In genomic region chr21:34029724-34030528, GRCh38 we compare ENCODE assay signal across 8 cellular contexts. TPM values are rescaled to one million over a fixed set of nuclear protein-coding genes. Genes with fewer than 3 reads are reported as not detected.
A peak's percentile ranks its signal among the peaks of the same experiment; 100 is the strongest.
DNase-seq lines count a peak whose midpoint lies in the region; ATAC-seq and TF ChIP-seq lines count a peak whose summit lies in the region.

No MANE protein-coding gene starts in this region.

- CTCF ChIA-PET in AG04450 (lab: Charles Lee), result no interaction called here

- peak; percentile 16 for DNase-seq in AG04450 (ENCODE audit: low read depth, low spot score)
- DNase-seq in SW480 (ENCODE audit: low spot score), result peak; percentile 75
- DNase-seq in body of pancreas, result peak; percentile 14 to 46 (median 28)
- DNase-seq in iPS-NIHi11 (ENCODE audit: low spot score), result peak; percentile 80
- peak; percentile 38 to 53 for DNase-seq in stimulated activated CD4-positive, alpha-beta T cell treated with anti-CD3 and anti-CD28 coated beads, Interleukin-2, amount 100 ng/mL, for 24 hours

- H3K4me3 ChIP-seq in AG04450 (ENCODE audit: low read depth, low read length) (no peak overlapping the region), body of pancreas (no peak overlapping the region)

- H3K36me3 ChIP-seq in body of pancreas (replicated peaks in 1 of 2; ENCODE audit: insufficient read depth in 1 of 2, low read depth in 2 of 2), result no peaks in the 10 kb centered on the region

- H3K27ac ChIP-seq in AG04450 (ENCODE audit: low read depth, low read length) (no peak overlapping the region), body of pancreas (no peak overlapping the region)

- no peak for TF ChIP-seq CTCF in AG04450 (IDR thresholded peaks at IDR 0.05; ENCODE audit: low read depth, low read length)
- no peak for TF ChIP-seq CTCF in body of pancreas (IDR thresholded peaks at IDR 0.05)

- 48 to 54% methylated on average over 13 to 14 of the region's 14 CpGs for WGBS in body of pancreas, 2 donors

- H3K4me1 ChIP-seq in body of pancreas, result no peaks in the 10 kb centered on the region

- H3K9me3 ChIP-seq in AG04450 (ENCODE audit: control insufficient read depth, insufficient read depth, low read length), result peaks cover 4% of the 10 kb centered on the region
- no peaks in the 10 kb centered on the region for H3K9me3 ChIP-seq in body of pancreas

- H3K27me3 ChIP-seq in AG04450 (ENCODE audit: control insufficient read depth, insufficient read depth, low read length), result peaks cover under 1% of the 10 kb centered on the region
- H3K27me3 ChIP-seq in body of pancreas, result no peaks in the 10 kb centered on the region

- POLR2A ChIA-PET in AG04450 (lab: Yijun Ruan, JAX), result no interaction called here

- intact Hi-C loops in body of pancreas (cut with DNase I), result no loop called here

- TF ChIP-seq POLR2A in body of pancreas (IDR thresholded peaks at IDR 0.05), result no peak

- ATAC-seq in GM19035 (IDR thresholded peaks at IDR 0.05; ENCODE audit: unreplicated experiment) (peak; percentile 92), HG03378 (IDR thresholded peaks at IDR 0.05; ENCODE audit: unreplicated experiment) (peak; percentile 94), body of pancreas (peak; percentile 59), HG02623 (IDR thresholded peaks at IDR 0.05; ENCODE audit: unreplicated experiment) (no peak)

RNA-seq across cellular contexts. Expression of gene MRPS6, which starts 43.5 kb away (rescaled TPM):
- 31.4 and 35.8 TPM in 2 replicates for polyA plus RNA-seq in AG04450 (2011; rRNA removed)
- polyA minus RNA-seq in AG04450 (2011; rRNA and poly(A)+ RNA removed), result 10.4 and 14.3 TPM in 2 replicates
- total RNA-seq in body of pancreas, result 10 to 100 TPM in 1 of 2 donors, 1 to 10 TPM in 1; 2.3 to 15.8 TPM

RNA-seq across cellular contexts. Expression of gene SLC5A3, which starts 43.5 kb away (rescaled TPM):
- 7.1 and 9.5 TPM in 2 replicates for polyA plus RNA-seq in AG04450 (2011; rRNA removed)
- 18.4 and 30.6 TPM in 2 replicates for polyA minus RNA-seq in AG04450 (2011; rRNA and poly(A)+ RNA removed)
- 1 to 10 TPM; 7.3 to 7.8 TPM for total RNA-seq in body of pancreas

Comparison
In these comparisons a context has a peak if more than half of its experiments do, and no peak if none do; other contexts are left out.
1. DNase-seq: peak in every context shown above with its lines; median percentile 80 in iPS-NIHi11; 75 in SW480; 46 in stimulated activated CD4-positive, alpha-beta T cell treated with anti-CD3 and anti-CD28 coated beads, Interleukin-2, amount 100 ng/mL, for 24 hours; 28 in body of pancreas; 16 in AG04450.